16 cellular contexts compared by ENCODE assay signal in genomic region chr2:64120008-64120407, GRCh38. TPM values are rescaled to one million over a fixed set of nuclear protein-coding genes. Genes with fewer than 3 reads are reported as not detected.
A peak's percentile ranks its signal among the peaks of the same experiment; 100 is the strongest.
DNase-seq lines count a peak whose midpoint lies in the region; ATAC-seq and TF ChIP-seq lines count a peak whose summit lies in the region.
"Had no signal": no experiment of that assay in that cellular context is flagged by ENCODE, and none has a peak within 500 bp of the region (broad histone marks: within the 10 kb centered on the region; RNA-seq: fewer than 3 reads in every experiment).

No MANE protein-coding gene starts in this region.

- H3K4me1 ChIP-seq in GM23338 (ENCODE audit: insufficient read depth) (peaks cover 37% of the 10 kb centered on the region), iPS-18a (ENCODE audit: control insufficient read depth, low read depth, low read length) (peaks cover 13% of the 10 kb centered on the region), transverse colon (peaks cover 16 to 98% (median 80%) of the 10 kb centered on the region in 4 donors)
- H3K4me1 ChIP-seq: BLaER1 had no signal

- no peak for TF ChIP-seq POLR2A in transverse colon (IDR thresholded peaks at IDR 0.05)

- CTCF ChIA-PET in MCF 10A (lab: Yijun Ruan, JAX) = no interaction called here

- in situ Hi-C loops in transverse colon (cut with MboI; ENCODE audit: low pct_ligation_motif_present in 1 of 4, low pct_unique_long_range_greater_than_20kb in 1 of 4, low sequenced_read_pairs in 3 of 4) = no loop called here

- no peaks in the 10 kb centered on the region for H3K9me2 ChIP-seq in GM23338 (ENCODE audit: insufficient read depth)

- no peak overlapping the region for H2AFZ ChIP-seq in GM23338

- intact Hi-C loops in MCF 10A (cut with micrococcal nuclease) = no loop called here
- intact Hi-C loops in transverse colon (cut with DNase I; ENCODE audit: low total_unique reads) = no loop called here

- DNase-seq in GM23338 (ENCODE audit: low spot score) (no peak), MCF 10A (ENCODE audit: unreplicated experiment) (no peak), transverse colon (no peak), foreskin melanocyte (no peak)
- no peak for DNase-seq in activated naive CD4-positive, alpha-beta T cell treated with Interleukin-2 at 50 U/mL for 16 hours
- DNase-seq: CD8-positive, alpha-beta T cell; H7; KG1; NCI-H187 treated with DMSO at 0.1 percent for 48 hours; NCI-H345; SHP77 had no signal

- TF ChIP-seq CTCF in GM23338 (conservative IDR thresholded peaks at IDR 0.05; ENCODE audit: low read depth in 2 of 2) (no peak), MCF 10A (IDR thresholded peaks at IDR 0.05; ENCODE audit: unreplicated experiment) (no peak), transverse colon (IDR thresholded peaks at IDR 0.05) (no peak)

- H3K27me3 Mint-ChIP-seq in GM23338 (ENCODE audit: insufficient read depth, low read depth, poor library complexity) (no peaks in the 10 kb centered on the region), MCF 10A (ENCODE audit: insufficient read depth, unreplicated experiment) (no peaks in the 10 kb centered on the region)

- no peaks in the 10 kb centered on the region for H3F3A ChIP-seq in GM23338 (replicated peaks; ENCODE audit: low read depth)

- BruUV-seq in MCF 10A (replicated peaks; lab: Mats Ljungman, UMichigan) = no TSS peak

- TF ChIP-seq EP300 in transverse colon (IDR thresholded peaks at IDR 0.05; ENCODE audit: low read depth) = no peak

- H4K20me1 ChIP-seq in GM23338 (replicated peaks; ENCODE audit: insufficient read depth) = peaks cover 34% of the 10 kb centered on the region

- H3K9me3 Mint-ChIP-seq in GM23338 = no peaks in the 10 kb centered on the region
- H3K9me3 Mint-ChIP-seq in MCF 10A (ENCODE audit: unreplicated experiment) = peaks cover 7% of the 10 kb centered on the region
- H3K9me3 Mint-ChIP-seq: CD8-positive, alpha-beta T cell had no signal

- POLR2A ChIA-PET in MCF 10A (lab: Yijun Ruan, JAX) = interaction anchor here (0.8 to 5.1 kb wide), 7 partner anchors 11 to 91 kb away, joined by 3 to 36 read pairs (median 10); no protein-coding TSS in a partner anchor

- no peaks in the 10 kb centered on the region for H3K27me3 ChIP-seq in GM23338 (ENCODE audit: insufficient read depth)
- H3K27me3 ChIP-seq in iPS-18a (ENCODE audit: control insufficient read depth, insufficient read depth, low read length) = no peaks in the 10 kb centered on the region
- H3K27me3 ChIP-seq in transverse colon = no peaks in the 10 kb centered on the region
- H3K27me3 ChIP-seq: BLaER1 had no signal

- H3K9ac ChIP-seq in iPS-18a (ENCODE audit: low read length) = no peak overlapping the region
- H3K9ac ChIP-seq: BLaER1 had no signal

- H3K36me3 Mint-ChIP-seq in GM23338 (ENCODE audit: low read depth) (peaks cover 12% of the 10 kb centered on the region; the same call in 2 of the 3 replicates), MCF 10A (ENCODE audit: insufficient read depth, unreplicated experiment) (no peaks in the 10 kb centered on the region)

- H3K4me1 Mint-ChIP-seq in GM23338 (peaks cover 47% of the 10 kb centered on the region), MCF 10A (ENCODE audit: insufficient read depth, unreplicated experiment) (peaks cover 23% of the 10 kb centered on the region)

- no peak overlapping the region for H3K4me3 ChIP-seq in GM23338
- H3K4me3 ChIP-seq in iPS-18a (ENCODE audit: low read length) = no peak overlapping the region
- H3K4me3 ChIP-seq in transverse colon = peak overlapping the region in 1 of 4 donors; percentile 8
- H3K4me3 ChIP-seq: BLaER1, SK-N-MC had no signal

- no peak overlapping the region for H3K4me3 Mint-ChIP-seq in GM23338
- no peak overlapping the region for H3K4me3 Mint-ChIP-seq in MCF 10A (ENCODE audit: unreplicated experiment)
- H3K4me3 Mint-ChIP-seq: CD8-positive, alpha-beta T cell had no signal

- H3K27ac Mint-ChIP-seq in GM23338 (no peak overlapping the region), MCF 10A (ENCODE audit: low read depth, unreplicated experiment) (peak overlapping the region; percentile 62)
- H3K27ac Mint-ChIP-seq: CD8-positive, alpha-beta T cell had no signal

- ATAC-seq in GM23338 (no peak; the same call in 2 of the 3 replicates), GM19035 (IDR thresholded peaks at IDR 0.05; ENCODE audit: unreplicated experiment) (no peak), GM18907 (IDR thresholded peaks at IDR 0.05; ENCODE audit: unreplicated experiment) (no peak)
- ATAC-seq: CD8-positive, alpha-beta T cell had no signal

- no peaks in the 10 kb centered on the region for H3K36me3 ChIP-seq in GM23338 (ENCODE audit: insufficient read depth)
- no peaks in the 10 kb centered on the region for H3K36me3 ChIP-seq in iPS-18a (ENCODE audit: control insufficient read depth, low read depth, low read length)
- no peaks in the 10 kb centered on the region for H3K36me3 ChIP-seq in transverse colon
- H3K36me3 ChIP-seq: BLaER1 had no signal

- H3K9me3 ChIP-seq in iPS-18a (ENCODE audit: control insufficient read depth, low read depth, low read length) (no peaks in the 10 kb centered on the region), transverse colon (no peaks in the 10 kb centered on the region)

- H3K4me2 ChIP-seq in GM23338 = peak overlapping the region; percentile 11; the same call in 1 of the 2 replicates
- H3K4me2 ChIP-seq: BLaER1 had no signal

- WGBS in transverse colon (ENCODE audit: low coverage in 1 of 2), 2 donors = 77 to 83% methylated on average over 2 of the region's 2 CpGs

- H3K27ac ChIP-seq in GM23338 (ENCODE audit: low read depth) (no peak overlapping the region), iPS-18a (ENCODE audit: low read length) (peak overlapping the region; percentile 17), transverse colon (peak overlapping the region; percentile 68 to 78 (median 74))
- H3K27ac ChIP-seq: BLaER1, SK-N-MC had no signal

- peaks cover 99% of the 10 kb centered on the region for H3K79me2 ChIP-seq in GM23338 (replicated peaks; ENCODE audit: insufficient read depth)

TF ChIP-seq in GM23338, 12 proteins besides CTCF, POLR2A, EP300 and RAD21 (continues in another document):
- no peak for TF ChIP-seq STAT1 (IDR thresholded peaks at IDR 0.05; ENCODE audit: unreplicated experiment)
- no peak for TF ChIP-seq ETS1 (IDR thresholded peaks at IDR 0.05)
- TF ChIP-seq ZNF114 (CRISPR knock-in tag; IDR thresholded peaks at IDR 0.05) = no peak
- TF ChIP-seq ZNF331 (CRISPR knock-in tag; IDR thresholded peaks at IDR 0.05; ENCODE audit: low read depth) = no peak
- no peak for TF ChIP-seq REST (IDR thresholded peaks at IDR 0.05; ENCODE audit: unreplicated experiment)
- no peak for TF ChIP-seq EZH2phosphoT487 (IDR thresholded peaks at IDR 0.05; ENCODE audit: unreplicated experiment)

RNA-seq across cellular contexts. Expression of gene PELI1, which starts 24.2 kb away (rescaled TPM):
- 56.6 and 61.8 TPM in 2 replicates for total RNA-seq in GM23338 (2014; rRNA removed; shearing (Covaris generic))
- polyA plus RNA-seq in GM23338 (2016; fragmentation: Nextera tagmentation; extraction: Ambion mirVana) = 25.9 and 32.4 TPM in 2 replicates
- total RNA-seq in MCF 10A (2022) = 13.5 and 16.3 TPM in 2 replicates
- total RNA-seq in transverse colon = 100 to 1,000 TPM in 1 of 4 donors, 10 to 100 TPM in 3; 20.6 to 818 (median 41.3) TPM
